In the genomic region with DNA sequence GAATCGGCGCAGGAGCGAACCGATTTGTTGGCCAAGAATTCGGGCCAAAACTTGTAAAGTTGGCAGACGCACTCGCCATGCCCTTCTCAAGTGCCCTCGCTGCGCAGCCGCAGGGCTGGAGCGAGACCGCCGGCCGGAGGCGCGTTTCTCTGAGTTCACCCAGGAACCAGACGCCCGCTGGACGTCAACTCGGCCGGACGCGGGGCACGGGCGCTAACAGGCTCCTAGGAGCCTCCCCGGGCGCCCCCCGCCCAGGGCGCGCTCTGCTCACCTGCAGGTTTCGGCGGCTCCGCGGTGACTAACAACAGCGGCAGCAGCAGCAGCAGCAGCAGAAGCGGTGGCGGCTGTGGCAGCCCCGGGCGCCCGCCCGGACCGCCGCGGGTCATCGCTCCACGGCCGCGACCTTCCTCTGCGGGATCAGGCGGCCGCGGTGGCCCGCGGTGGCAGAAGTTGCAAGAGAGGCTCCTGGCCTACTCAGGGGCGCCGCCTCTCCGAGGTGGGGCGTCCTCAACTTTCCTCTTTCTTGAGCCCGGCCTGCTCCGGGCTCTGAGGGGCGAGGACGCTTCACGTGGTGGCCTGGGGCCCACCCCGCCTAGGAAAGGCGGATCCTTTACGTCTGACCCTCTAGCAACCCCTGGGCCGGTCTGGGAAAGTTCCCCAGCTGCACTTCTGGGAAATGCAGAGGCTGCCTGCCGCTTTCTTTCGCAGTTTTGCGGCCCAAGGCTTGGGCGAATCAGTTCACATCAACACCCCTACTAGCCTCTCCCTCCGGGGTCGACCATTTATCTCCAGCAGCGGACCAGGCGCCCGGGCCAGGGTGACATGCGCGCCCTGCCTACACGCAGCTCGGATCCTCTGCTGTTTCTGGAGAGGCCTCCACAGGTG, we compare ENCODE assay signal across 9 cellular contexts. TPM values are rescaled to one million over a fixed set of nuclear protein-coding genes. Genes with fewer than 3 reads are reported as not detected.
A peak's percentile ranks its signal among the peaks of the same experiment; 100 is the strongest.
DNase-seq lines count a peak whose midpoint lies in the region; ATAC-seq, FAIRE-seq and TF ChIP-seq lines count a peak whose summit lies in the region.
"Had no signal": no experiment of that assay in that cellular context is flagged by ENCODE, and none has a peak within 500 bp of the region (broad histone marks: within the 10 kb centered on the region; RNA-seq: fewer than 3 reads in every experiment).

A gene with protein sequence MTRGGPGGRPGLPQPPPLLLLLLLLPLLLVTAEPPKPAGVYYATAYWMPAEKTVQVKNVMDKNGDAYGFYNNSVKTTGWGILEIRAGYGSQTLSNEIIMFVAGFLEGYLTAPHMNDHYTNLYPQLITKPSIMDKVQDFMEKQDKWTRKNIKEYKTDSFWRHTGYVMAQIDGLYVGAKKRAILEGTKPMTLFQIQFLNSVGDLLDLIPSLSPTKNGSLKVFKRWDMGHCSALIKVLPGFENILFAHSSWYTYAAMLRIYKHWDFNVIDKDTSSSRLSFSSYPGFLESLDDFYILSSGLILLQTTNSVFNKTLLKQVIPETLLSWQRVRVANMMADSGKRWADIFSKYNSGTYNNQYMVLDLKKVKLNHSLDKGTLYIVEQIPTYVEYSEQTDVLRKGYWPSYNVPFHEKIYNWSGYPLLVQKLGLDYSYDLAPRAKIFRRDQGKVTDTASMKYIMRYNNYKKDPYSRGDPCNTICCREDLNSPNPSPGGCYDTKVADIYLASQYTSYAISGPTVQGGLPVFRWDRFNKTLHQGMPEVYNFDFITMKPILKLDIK (minus strand): TSS at position 573 of the 885 bp plus-strand sequence. CDS start 187 bp downstream, at position 386.

- peak within 1 kb of the TSS; percentile 72 for H3K4me3 Mint-ChIP-seq in astrocyte (ENCODE audit: unreplicated experiment)

- no peaks in the 10 kb centered on the region for H3K27me3 ChIP-seq in astrocyte (ENCODE audit: insufficient read depth, low read length)

- no peak within 1 kb of the TSS for H3K27ac ChIP-seq in astrocyte (ENCODE audit: low read depth, low read length)
- H3K27ac ChIP-seq: epithelial cell of prostate had no signal

- no peaks in the 10 kb centered on the region for H3K36me3 Mint-ChIP-seq in astrocyte (ENCODE audit: low read depth, unreplicated experiment)

- no peak for FAIRE-seq in astrocyte (lab: Jason Lieb, UNC)

- H3K9me3 Mint-ChIP-seq in astrocyte (ENCODE audit: unreplicated experiment) = no peaks in the 10 kb centered on the region

- H3K27me3 Mint-ChIP-seq in astrocyte (ENCODE audit: low read depth, unreplicated experiment) = peaks cover 21% of the 10 kb centered on the region

- no peak for TF ChIP-seq CTCF in astrocyte (IDR thresholded peaks at IDR 0.05; ENCODE audit: insufficient read depth, low read depth, low read length)

- no peaks in the 10 kb centered on the region for H3K4me1 ChIP-seq in astrocyte (ENCODE audit: insufficient read depth, low read length)

- peak within 1 kb of the TSS; percentile 81 for H2AFZ ChIP-seq in astrocyte (ENCODE audit: low read depth, low read length)

- H3K4me2 ChIP-seq in astrocyte (ENCODE audit: low read length) = peak within 1 kb of the TSS; percentile 84

- no peaks in the 10 kb centered on the region for H3K4me1 Mint-ChIP-seq in astrocyte (ENCODE audit: low read depth, unreplicated experiment)

- H3K36me3 ChIP-seq in astrocyte (ENCODE audit: insufficient read depth, low read length) = no peaks in the 10 kb centered on the region

- H3K4me3 ChIP-seq in astrocyte (ENCODE audit: insufficient read depth, low read depth, low read length) (peak within 1 kb of the TSS; percentile 48), iPS-11a (ENCODE audit: low read depth, low read length) (peak within 1 kb of the TSS; percentile 47)

- H3K27ac Mint-ChIP-seq in astrocyte (ENCODE audit: unreplicated experiment) = no peak within 1 kb of the TSS

- peak; percentile 17 for DNase-seq in stimulated activated CD4-positive, alpha-beta T cell treated with anti-CD3 and anti-CD28 coated beads, Interleukin-1b, Interleukin-23, amount 100 ng/mL, for 48 hours
- DNase-seq in stimulated activated CD4-positive, alpha-beta T cell treated with anti-CD3 and anti-CD28 coated beads, Interleukin-12 subunit alpha, Interleukin-12 subunit beta, amount 100 ng/mL, for 4 hours = no peak
- DNase-seq in HT-29 (ENCODE audit: low spot score) (peak; percentile 29), astrocyte (ENCODE audit: low read depth) (peak; percentile 10), putamen (ENCODE audit: low spot score) (peak; percentile 24)
- DNase-seq in stimulated activated naive CD4-positive, alpha-beta T cell treated with Interleukin-2 at 50 U/mL for 16 hours (lab: John Stamatoyannopoulos, UW) = no peak

- no peaks in the 10 kb centered on the region for H3K9me3 ChIP-seq in astrocyte (ENCODE audit: insufficient read depth, low read depth, low read length)

- no peak for ATAC-seq in HG02763 (IDR thresholded peaks at IDR 0.05; ENCODE audit: unreplicated experiment)

- no peaks in the 10 kb centered on the region for H4K20me1 ChIP-seq in astrocyte (ENCODE audit: insufficient read depth, low read length)

- peak within 1 kb of the TSS; percentile 18 for H3K9ac ChIP-seq in astrocyte (ENCODE audit: low read length)

- H3K79me2 ChIP-seq in astrocyte (ENCODE audit: insufficient read depth, low read length) = no peaks in the 10 kb centered on the region

RNA-seq across cellular contexts. Expression of the gene that starts here (rescaled TPM):
- total RNA-seq in HT-29 (2014; rRNA removed; shearing (Covaris generic)) = 6.1 and 6.9 TPM in 2 replicates
- 0.57 and 1.1 TPM in 2 replicates for total RNA-seq in astrocyte

Comparison
In these comparisons a context has a peak if more than half of its experiments do, and no peak if none do; other contexts are left out.
1. DNase-seq: peak in stimulated activated CD4-positive, alpha-beta T cell treated with anti-CD3 and anti-CD28 coated beads, Interleukin-1b, Interleukin-23, amount 100 ng/mL, for 48 hours (single experiment), HT-29 (single experiment), astrocyte (single experiment) and putamen (single experiment); none in stimulated activated CD4-positive, alpha-beta T cell treated with anti-CD3 and anti-CD28 coated beads, Interleukin-12 subunit alpha, Interleukin-12 subunit beta, amount 100 ng/mL, for 4 hours (single experiment) and stimulated activated naive CD4-positive, alpha-beta T cell treated with Interleukin-2 at 50 U/mL for 16 hours (single experiment).